Comparison of ENCODE assay signal across 9 cellular contexts in the genomic region with DNA sequence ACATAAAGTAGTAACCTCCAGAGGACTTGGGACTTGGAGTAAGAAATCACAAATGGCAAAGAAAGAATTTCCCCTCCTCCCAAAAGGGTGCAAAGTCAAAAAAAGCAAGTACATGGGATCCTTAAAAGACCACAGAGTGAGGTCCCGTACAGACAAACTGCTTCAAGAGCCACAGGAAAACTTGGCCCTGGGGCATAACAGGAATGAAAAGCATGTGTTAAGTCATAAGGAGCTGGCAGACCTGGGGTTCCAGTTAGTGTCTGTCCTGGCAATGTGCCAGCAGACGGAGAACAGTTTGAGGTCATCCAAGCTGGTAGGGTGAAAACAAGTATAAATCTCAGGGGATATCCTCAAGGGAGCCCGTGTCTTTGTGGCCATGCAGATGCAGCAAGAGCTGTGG.
DNase-seq lines count a peak whose midpoint lies in the region; ATAC-seq, FAIRE-seq and TF ChIP-seq lines count a peak whose summit lies in the region.
"Had no signal": no experiment of that assay in that cellular context is flagged by ENCODE, and none has a peak within 500 bp of the region (broad histone marks: within the 10 kb centered on the region; RNA-seq: fewer than 3 reads in every experiment).

No MANE protein-coding gene starts in this region.

- peaks cover 1% of the 10 kb centered on the region for H3K36me3 Mint-ChIP-seq in activated CD8-positive, alpha-beta T cell treated with anti-CD3 and anti-CD28 coated beads for 36 hours (ENCODE audit: low read depth)

- no peaks in the 10 kb centered on the region for H3K36me3 ChIP-seq in testis (ENCODE audit: low read depth, missing control alignments)

- FAIRE-seq in GM19239 (lab: Jason Lieb, UNC), result no peak

- no peaks in the 10 kb centered on the region for H3K9me3 ChIP-seq in testis

- H3K4me1 Mint-ChIP-seq in activated CD8-positive, alpha-beta T cell treated with anti-CD3 and anti-CD28 coated beads for 36 hours (ENCODE audit: low read depth), result peaks cover 15% of the 10 kb centered on the region

- WGBS in testis, 2 donors, result 40 to 58% methylated on average over 3 of the region's 3 CpGs

- DNase-seq in Daoy (ENCODE audit: low read depth), result peak; percentile 66
- peak; percentile 70 for DNase-seq in NAMALWA (ENCODE audit: low spot score)
- peak; percentile 53 for DNase-seq in choroid plexus epithelial cell (ENCODE audit: low read depth)
- peak; percentile 67 for DNase-seq in myocyte (ENCODE audit: low read depth)
- no peak for DNase-seq in GM19239 (ENCODE audit: insufficient read length, low spot score)
- DNase-seq in activated CD8-positive, alpha-beta T cell treated with anti-CD3 and anti-CD28 coated beads for 36 hours, result no peak
- no peak for DNase-seq in testis
- DNase-seq: hippocampal formation had no signal

- no peaks in the 10 kb centered on the region for H3K27me3 Mint-ChIP-seq in activated CD8-positive, alpha-beta T cell treated with anti-CD3 and anti-CD28 coated beads for 36 hours

- no peak overlapping the region for H3K4me3 ChIP-seq in choroid plexus epithelial cell (ENCODE audit: low read depth, low read length)
- no peak overlapping the region for H3K4me3 ChIP-seq in testis

- POLR2A ChIA-PET in activated CD8-positive, alpha-beta T cell treated with anti-CD3 and anti-CD28 coated beads for 36 hours (lab: Charles Lee), result interaction anchor here (0.6 kb wide), 1 partner anchor 214 kb away, joined by 3 read pairs; a partner anchor contains a TSS

- intact Hi-C loops in activated CD8-positive, alpha-beta T cell treated with anti-CD3 and anti-CD28 coated beads for 36 hours (cut with micrococcal nuclease), result no loop called here
- intact Hi-C loops in testis (cut with DNase I; ENCODE audit: low total_unique reads), result no loop called here

- TF ChIP-seq POLR2A in testis (IDR thresholded peaks at IDR 0.05), result no peak

- no peak for TF ChIP-seq CTCF in choroid plexus epithelial cell (conservative IDR thresholded peaks at IDR 0.05; ENCODE audit: low read depth, low read length)
- TF ChIP-seq CTCF in activated CD8-positive, alpha-beta T cell treated with anti-CD3 and anti-CD28 coated beads for 36 hours (IDR thresholded peaks at IDR 0.05), result no peak
- no peak for TF ChIP-seq CTCF in testis (IDR thresholded peaks at IDR 0.05)

- H3K27ac Mint-ChIP-seq in activated CD8-positive, alpha-beta T cell treated with anti-CD3 and anti-CD28 coated beads for 36 hours, result no peak overlapping the region

- H3K27me3 ChIP-seq in testis, result no peaks in the 10 kb centered on the region

- no peak overlapping the region for H3K4me3 Mint-ChIP-seq in activated CD8-positive, alpha-beta T cell treated with anti-CD3 and anti-CD28 coated beads for 36 hours

- H3K27ac ChIP-seq in testis, result no peak overlapping the region

- peaks cover 3% of the 10 kb centered on the region for H3K9me3 Mint-ChIP-seq in activated CD8-positive, alpha-beta T cell treated with anti-CD3 and anti-CD28 coated beads for 36 hours

- CTCF ChIA-PET in activated CD8-positive, alpha-beta T cell treated with anti-CD3 and anti-CD28 coated beads for 36 hours (lab: Charles Lee), result interaction anchor here (1.5 to 1.9 kb wide), 2 partner anchors 151 to 165 kb away, joined by 6 to 7 read pairs; no protein-coding TSS in a partner anchor

- peaks cover 19% of the 10 kb centered on the region for H3K4me1 ChIP-seq in testis

- no peak for ATAC-seq in activated CD8-positive, alpha-beta T cell treated with anti-CD3 and anti-CD28 coated beads for 36 hours
- ATAC-seq in HG03342 (IDR thresholded peaks at IDR 0.05; ENCODE audit: unreplicated experiment), result no peak

Comparison
In these comparisons a context has a peak if more than half of its experiments do, and no peak if none do; other contexts are left out.
1. DNase-seq: peak in Daoy (single experiment), NAMALWA (single experiment), choroid plexus epithelial cell (single experiment) and myocyte (single experiment); none in GM19239 (single experiment), activated CD8-positive, alpha-beta T cell treated with anti-CD3 and anti-CD28 coated beads for 36 hours (single experiment) and testis (single experiment).